Comparison of ENCODE assay signal across 13 cellular contexts in genomic region chr10:132184816-132185593, GRCh38. TPM values are rescaled to one million over a fixed set of nuclear protein-coding genes. Genes with fewer than 3 reads are reported as not detected.
DNase-seq lines count a peak whose midpoint lies in the region; ATAC-seq and TF ChIP-seq lines count a peak whose summit lies in the region.
"Had no signal": no experiment of that assay in that cellular context is flagged by ENCODE, and none has a peak within 500 bp of the region (broad histone marks: within the 10 kb centered on the region; RNA-seq: fewer than 3 reads in every experiment).

No MANE protein-coding gene starts in this region.

- ATAC-seq in natural killer cell, result no peak

- intact Hi-C loops in natural killer cell (cut with micrococcal nuclease), result no loop called here

- H3K79me2 ChIP-seq in smooth muscle cell (ENCODE audit: low read depth), result no peaks in the 10 kb centered on the region

- H3K4me2 ChIP-seq in smooth muscle cell, result no peak overlapping the region

- H2AFZ ChIP-seq in smooth muscle cell (ENCODE audit: low read depth), result no peak overlapping the region

- no peaks in the 10 kb centered on the region for H3K9me3 Mint-ChIP-seq in natural killer cell

- no peaks in the 10 kb centered on the region for H3F3A ChIP-seq in smooth muscle cell (ENCODE audit: low read depth)

- H3K9me3 ChIP-seq in adipocyte (ENCODE audit: control insufficient read depth, low read length) (no peaks in the 10 kb centered on the region), smooth muscle cell (replicated peaks; ENCODE audit: low read depth) (no peaks in the 10 kb centered on the region)
- no peaks in the 10 kb centered on the region for H3K9me3 ChIP-seq in effector memory CD4-positive, alpha-beta T cell (ENCODE audit: control insufficient read depth, low read length)
- H3K9me3 ChIP-seq: thoracic aorta had no signal

- H3K27me3 Mint-ChIP-seq in natural killer cell (ENCODE audit: low read depth in 2 of 2), result peaks cover 39 to 44% of the 10 kb centered on the region in 2 donors

- H3K36me3 ChIP-seq in adipocyte (ENCODE audit: control insufficient read depth, insufficient read depth, low read length, severe bottlenecking) (no peaks in the 10 kb centered on the region), smooth muscle cell (ENCODE audit: low read depth) (no peaks in the 10 kb centered on the region)
- no peaks in the 10 kb centered on the region for H3K36me3 ChIP-seq in effector memory CD4-positive, alpha-beta T cell (ENCODE audit: control insufficient read depth, insufficient read depth, low read length)
- H3K36me3 ChIP-seq: thoracic aorta had no signal

- no peak overlapping the region for H3K9ac ChIP-seq in adipocyte (ENCODE audit: low read length)
- H3K9ac ChIP-seq in smooth muscle cell (ENCODE audit: low read depth), result no peak overlapping the region

- H3K27me3 ChIP-seq in adipocyte (replicated peaks; ENCODE audit: control insufficient read depth, insufficient read depth, low read length) (peaks cover 41% of the 10 kb centered on the region), smooth muscle cell (ENCODE audit: low read depth) (peaks cover 81% of the 10 kb centered on the region)
- H3K27me3 ChIP-seq in effector memory CD4-positive, alpha-beta T cell (replicated peaks; ENCODE audit: control insufficient read depth, insufficient read depth, low read length, poor library complexity, severe bottlenecking), result peaks cover 25% of the 10 kb centered on the region

- H3K4me3 ChIP-seq in adipocyte (ENCODE audit: low read length), result peak overlapping the region; percentile 56
- H3K4me3 ChIP-seq in effector memory CD4-positive, alpha-beta T cell (ENCODE audit: insufficient read depth, low read depth, low read length, poor library complexity, severe bottlenecking), result no peak overlapping the region
- no peak overlapping the region for H3K4me3 ChIP-seq in smooth muscle cell

- H3K4me1 Mint-ChIP-seq in natural killer cell, result peaks cover 0 to 12% of the 10 kb centered on the region in 2 donors

- H4K20me1 ChIP-seq in smooth muscle cell (ENCODE audit: low read depth), result peaks cover 33% of the 10 kb centered on the region

- H3K27ac ChIP-seq in effector memory CD4-positive, alpha-beta T cell (ENCODE audit: insufficient read depth, low read length, poor library complexity, severe bottlenecking), result no peak overlapping the region
- H3K27ac ChIP-seq in smooth muscle cell (ENCODE audit: low read depth), result no peak overlapping the region
- H3K27ac ChIP-seq: epithelial cell of prostate, thoracic aorta had no signal

- H3K4me1 ChIP-seq in adipocyte (ENCODE audit: control insufficient read depth, insufficient read depth, low read length) (peaks cover 11% of the 10 kb centered on the region), smooth muscle cell (ENCODE audit: low read depth) (peaks cover 14% of the 10 kb centered on the region)
- peaks cover 19% of the 10 kb centered on the region for H3K4me1 ChIP-seq in effector memory CD4-positive, alpha-beta T cell (ENCODE audit: control insufficient read depth, insufficient read depth, low read length, poor library complexity, severe bottlenecking)

- 48% methylated on average over 35 of the region's 35 CpGs for whole genome bisulfite sequencing in smooth muscle cell (ENCODE audit: low lambda C conversion rate)

- DNase-seq in NCI-H1417 (lab: John Stamatoyannopoulos, UW) (peak in 2 of 3 experiments; percentile 25 to 58), NCI-H1417 treated with DMSO at 0.1 percent for 48 hours (lab: John Stamatoyannopoulos, UW) (no peak), COR-L47 (lab: John Stamatoyannopoulos, UW) (peak; percentile 42), adipocyte (ENCODE audit: low read depth) (no peak), natural killer cell (no peak), cortex of kidney (lab: John Stamatoyannopoulos, UW) (no peak), smooth muscle cell (lab: John Stamatoyannopoulos, UW; ENCODE audit: unreplicated experiment) (no peak)
- DNase-seq in effector memory CD4-positive, alpha-beta T cell, result no peak
- DNase-seq: Calu3, NCI-H446 had no signal

- TF ChIP-seq CTCF in natural killer cell (IDR thresholded peaks at IDR 0.05) (no peak), smooth muscle cell (IDR thresholded peaks at IDR 0.05; ENCODE audit: borderline replicate concordance, insufficient read depth, poor library complexity, severe bottlenecking) (no peak)

- no peak overlapping the region for H3K27ac Mint-ChIP-seq in natural killer cell
- H3K27ac Mint-ChIP-seq: activated CD4-positive, alpha-beta T cell treated with anti-CD3 and anti-CD28 coated beads, Interleukin-2, amount 10 ng/mL, durations not matched to agents 7 days and 5 days had no signal

- peak overlapping the region; percentile 73 for H3K4me3 Mint-ChIP-seq in natural killer cell
- H3K4me3 Mint-ChIP-seq: activated CD4-positive, alpha-beta T cell treated with anti-CD3 and anti-CD28 coated beads, Interleukin-2, amount 10 ng/mL, durations not matched to agents 7 days and 5 days had no signal

- H3K36me3 Mint-ChIP-seq in natural killer cell, result no peaks in the 10 kb centered on the region

RNA-seq across cellular contexts. Expression of gene DPYSL4, which starts 1.7 kb away (rescaled TPM):
- total RNA-seq in natural killer cell, result 1 to 10 TPM in 2 of 3 donors, under 1 TPM in 1; 0.40 to 1.3 (median 1.0) TPM
- 7.4 and 7.6 TPM in 2 replicates for total RNA-seq in smooth muscle cell
- 6.0 and 8.2 TPM in 2 replicates for polyA plus RNA-seq in smooth muscle cell
- total RNA-seq: Calu3 had no signal

Comparison
In these comparisons a context has a peak if more than half of its experiments do, and no peak if none do; other contexts are left out.
1. DNase-seq: peak in NCI-H1417 (2 of 3) and COR-L47 (single experiment); none in NCI-H1417 treated with DMSO at 0.1 percent for 48 hours (single experiment), adipocyte (single experiment), natural killer cell (single experiment), cortex of kidney (single experiment), effector memory CD4-positive, alpha-beta T cell (0 of 3) and smooth muscle cell (single experiment).